Comparison of ENCODE assay signal across 1 cellular context in genomic region chr20:22430154-22430745, GRCh38.
TF ChIP-seq lines count a peak whose summit lies in the region.

No MANE protein-coding gene starts in this region.

TF ChIP-seq in HepG2, 621 proteins besides CTCF, POLR2A, EP300 and RAD21 (continued from another document):
- TF ChIP-seq ZBTB44 (CRISPR knock-in tag; IDR thresholded peaks at IDR 0.05) (no peak), HOXA3 (CRISPR knock-in tag; IDR thresholded peaks at IDR 0.05) (no peak), CBX2 (IDR thresholded peaks at IDR 0.05; ENCODE audit: low read depth, low read length) (no peak), CBX2 (CRISPR knock-in tag; IDR thresholded peaks at IDR 0.05; ENCODE audit: low read depth) (no peak), BCLAF1 (IDR thresholded peaks at IDR 0.05) (no peak), REL (CRISPR knock-in tag; conservative IDR thresholded peaks at IDR 0.05) (no peak), ZNF432 (CRISPR knock-in tag; IDR thresholded peaks at IDR 0.05; ENCODE audit: borderline replicate concordance) (no peak), JARID2 (CRISPR knock-in tag; IDR thresholded peaks at IDR 0.05; ENCODE audit: insufficient replicate concordance) (no peak), HMG20B (CRISPR knock-in tag; conservative IDR thresholded peaks at IDR 0.05) (no peak; the same call in 1 of the 2 replicates)
